1 cellular context compared by ENCODE assay signal in genomic region chr4:24533364-24533763, GRCh38.
TF ChIP-seq lines count a peak whose summit lies in the region.

No MANE protein-coding gene starts in this region.

TF ChIP-seq in K562, 482 proteins besides CTCF, POLR2A, EP300 and RAD21:
- TF ChIP-seq GTF3C2 (IDR thresholded peaks at IDR 0.05; ENCODE audit: borderline replicate concordance, extremely low read depth, insufficient read length) (no peak), CEBPB (tag; IDR thresholded peaks at IDR 0.05) (peak; percentile 78), CEBPG (CRISPR knock-in tag; IDR thresholded peaks at IDR 0.05) (no peak), CEBPG (tag; conservative IDR thresholded peaks at IDR 0.05 in 1 of 2, IDR thresholded peaks at IDR 0.05 in 1 of 2) (peak in 1 of 2 experiments; percentile 61; a peak in 1 of 4 replicates)
